ENCODE assay signal across 18 cellular contexts in the genomic region with DNA sequence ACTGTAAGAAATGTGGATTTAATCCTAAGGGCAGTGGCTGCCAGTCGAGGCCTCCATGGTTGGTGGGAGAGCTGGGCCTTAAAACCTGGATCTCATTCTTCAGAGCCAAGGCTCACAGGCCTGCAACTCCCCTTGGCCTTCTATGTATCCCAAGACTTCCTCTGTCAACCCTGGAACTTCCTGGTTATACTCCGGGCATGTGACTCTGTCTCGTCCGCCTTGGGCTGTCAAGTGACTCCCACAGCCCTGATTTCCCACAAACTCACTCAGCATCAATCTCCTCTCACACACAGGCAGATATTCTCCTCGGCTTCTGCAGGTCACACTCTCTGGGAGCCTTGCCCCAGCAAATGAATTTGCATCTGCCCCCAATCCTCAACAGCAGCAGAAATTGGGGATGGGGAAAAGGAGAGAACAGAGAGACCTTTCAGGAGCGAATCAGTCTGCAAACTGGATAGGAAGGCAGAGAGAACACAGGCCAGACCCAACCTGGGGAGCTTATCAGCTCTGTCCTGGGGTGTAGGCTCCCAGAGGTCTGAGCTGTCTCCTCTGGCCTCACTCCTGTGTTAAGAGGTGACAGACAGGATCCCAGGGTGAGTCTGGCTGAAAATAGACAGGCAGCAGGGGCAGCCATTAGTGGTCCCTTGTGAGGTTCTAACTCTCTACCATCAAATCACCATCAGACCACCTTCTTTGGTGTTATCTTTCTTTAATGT. TPM values are rescaled to one million over a fixed set of nuclear protein-coding genes. Genes with fewer than 3 reads are reported as not detected.
A peak's percentile ranks its signal among the peaks of the same experiment; 100 is the strongest.
DNase-seq lines count a peak whose midpoint lies in the region; ATAC-seq and TF ChIP-seq lines count a peak whose summit lies in the region.
"Had no signal": no experiment of that assay in that cellular context is flagged by ENCODE, and none has a peak within 500 bp of the region (broad histone marks: within the 10 kb centered on the region; RNA-seq: fewer than 3 reads in every experiment).

No MANE protein-coding gene starts in this region.

- H3K9me3 ChIP-seq in cardiac muscle cell (ENCODE audit: low read depth) = no peaks in the 10 kb centered on the region
- no peaks in the 10 kb centered on the region for H3K9me3 ChIP-seq in endodermal cell (ENCODE audit: control insufficient read depth, low read length)
- no peaks in the 10 kb centered on the region for H3K9me3 ChIP-seq in upper lobe of right lung
- H3K9me3 ChIP-seq: HAP-1 had no signal

- H3K4me3 Mint-ChIP-seq in endodermal cell = no peak overlapping the region
- H3K4me3 Mint-ChIP-seq: CD4-positive, alpha-beta T cell; T-helper 2 cell treated with Interferon-gamma antibody and Interleukin-4, amounts not matched to agents 5 μg/mL and 100 μg/mL, for 36 hours had no signal

- peaks cover 13% of the 10 kb centered on the region for H3K4me1 ChIP-seq in cardiac muscle cell (ENCODE audit: low read depth)
- H3K4me1 ChIP-seq in endodermal cell (ENCODE audit: control insufficient read depth, insufficient read depth, low read length) = peaks cover 10% of the 10 kb centered on the region
- H3K4me1 ChIP-seq in mesendoderm (ENCODE audit: control insufficient read depth, low read depth, low read length) = peaks cover 14% of the 10 kb centered on the region
- peaks cover 12% of the 10 kb centered on the region for H3K4me1 ChIP-seq in upper lobe of right lung
- H3K4me1 ChIP-seq: HAP-1 had no signal

- no peaks in the 10 kb centered on the region for H3K9me3 Mint-ChIP-seq in endodermal cell
- H3K9me3 Mint-ChIP-seq: CD4-positive, alpha-beta T cell had no signal

- H3K9ac ChIP-seq in endodermal cell (ENCODE audit: extremely low read depth, low read length, poor library complexity, severe bottlenecking) (no peak overlapping the region), mesendoderm (ENCODE audit: low read length) (peak overlapping the region; percentile 38)

- WGBS in endodermal cell (ENCODE audit: insufficient coverage in 1 of 2, insufficient read length in 1 of 2), 2 experiments = 76% methylated on average over 5 to 6 of the region's 6 CpGs
- WGBS in mesendoderm (ENCODE audit: extremely low coverage, insufficient coverage, low lambda C conversion rate) = no CpG with 5 or more reads among the region's 6 CpGs

- H2BK5ac ChIP-seq in mesendoderm (ENCODE audit: low read length) = peak overlapping the region; percentile 30

- H2BK15ac ChIP-seq in mesendoderm (replicated peaks; ENCODE audit: low read depth) = no peak overlapping the region

- DNase-seq in cardiac muscle cell (ENCODE audit: low read depth in 1 of 2, low spot score in 1 of 2) (peak in 1 of 2 donors; percentile 39), cardiac septum (ENCODE audit: low spot score) (no peak), endodermal cell (peak; percentile 75), mesendoderm (peak; percentile 94), upper lobe of right lung (no peak), DMS 273 treated with DMSO at 0.1 percent for 48 hours (lab: John Stamatoyannopoulos, UW) (no peak), DMS153 treated with DMSO at 0.1 percent for 48 hours (lab: John Stamatoyannopoulos, UW; ENCODE audit: unreplicated experiment) (no peak)
- DNase-seq: activated CD4-positive, alpha-beta T cell treated with anti-CD3 and anti-CD28 coated beads for 48 hours; activated gamma-delta T cell treated with Interleukin-2 at 50 U/mL for 16 hours; CD4-positive, alpha-beta T cell; cerebellar nuclear complex; NCI-H446; SIG-M5; stimulated activated CD4-positive, alpha-beta T cell treated with anti-CD3 and anti-CD28 coated beads, Interleukin-12 subunit alpha, Interleukin-12 subunit beta, amount 100 ng/mL, for 4 hours had no signal

- no peak overlapping the region for H4K8ac ChIP-seq in mesendoderm (ENCODE audit: low read depth, low read length)

- H2AK5ac ChIP-seq in mesendoderm (ENCODE audit: low read length) = no peak overlapping the region

- H3K4me3 ChIP-seq in cardiac muscle cell (no peak overlapping the region), endodermal cell (ENCODE audit: low read length) (no peak overlapping the region), mesendoderm (ENCODE audit: low read length) (no peak overlapping the region), upper lobe of right lung (no peak overlapping the region)
- H3K4me3 ChIP-seq: HAP-1 had no signal

- H3K56ac ChIP-seq in mesendoderm (ENCODE audit: low read length) = peak overlapping the region; percentile 76

- no peaks in the 10 kb centered on the region for H3K79me1 ChIP-seq in mesendoderm (ENCODE audit: low read length)

- H3K18ac ChIP-seq in mesendoderm (ENCODE audit: low read length) = peak overlapping the region; percentile 64

- no peak overlapping the region for H3K23ac ChIP-seq in mesendoderm (ENCODE audit: low read length)

- no peak overlapping the region for H4K5ac ChIP-seq in mesendoderm (ENCODE audit: low read length)

- TF ChIP-seq CTCF in cardiac muscle cell (IDR thresholded peaks at IDR 0.05; ENCODE audit: low read depth, low read length) (no peak), endodermal cell (conservative IDR thresholded peaks at IDR 0.05) (no peak), upper lobe of right lung (IDR thresholded peaks at IDR 0.05) (no peak)

- H3K36me3 Mint-ChIP-seq in endodermal cell (ENCODE audit: low read depth) = no peaks in the 10 kb centered on the region

- H2BK120ac ChIP-seq in mesendoderm (ENCODE audit: low read depth, low read length) = peak overlapping the region; percentile 5

- H3K27ac ChIP-seq in cardiac muscle cell (peak overlapping the region; percentile 53), endodermal cell (ENCODE audit: low read depth, low read length) (no peak overlapping the region), mesendoderm (ENCODE audit: low read depth, low read length) (peak overlapping the region; percentile 90), upper lobe of right lung (peak overlapping the region; percentile 58)

- H3K79me2 ChIP-seq in mesendoderm (ENCODE audit: control insufficient read depth, insufficient read depth, low read length) = no peaks in the 10 kb centered on the region

- ATAC-seq in upper lobe of right lung (peak; percentile 87), HG03025 (IDR thresholded peaks at IDR 0.05; ENCODE audit: low FRiP score, unreplicated experiment) (no peak)

- peaks cover 12% of the 10 kb centered on the region for H3K27me3 ChIP-seq in cardiac muscle cell
- no peaks in the 10 kb centered on the region for H3K27me3 ChIP-seq in endodermal cell (ENCODE audit: control insufficient read depth, insufficient read depth, low read length, poor library complexity, severe bottlenecking)
- no peaks in the 10 kb centered on the region for H3K27me3 ChIP-seq in mesendoderm (ENCODE audit: insufficient read depth, low read length, poor library complexity)
- H3K27me3 ChIP-seq in upper lobe of right lung = peaks cover 7% of the 10 kb centered on the region

- H3K36me3 ChIP-seq in cardiac muscle cell (no peaks in the 10 kb centered on the region), endodermal cell (ENCODE audit: control insufficient read depth, insufficient read depth, low read length) (no peaks in the 10 kb centered on the region), mesendoderm (ENCODE audit: control insufficient read depth, insufficient read depth, low read length) (no peaks in the 10 kb centered on the region), upper lobe of right lung (no peaks in the 10 kb centered on the region)
- H3K36me3 ChIP-seq: HAP-1 had no signal

- no peak overlapping the region for H3K4me2 ChIP-seq in mesendoderm (ENCODE audit: low read length)

- H3K27me3 Mint-ChIP-seq in endodermal cell (ENCODE audit: insufficient read depth) = no peaks in the 10 kb centered on the region
- H3K27me3 Mint-ChIP-seq: CD4-positive, alpha-beta T cell had no signal

- H3K4ac ChIP-seq in mesendoderm (ENCODE audit: low read depth, low read length) = peak overlapping the region; percentile 86

- intact Hi-C loops in cardiac septum (cut with DNase I) = no loop called here
- intact Hi-C loops in upper lobe of right lung (cut with DNase I) = no loop called here

- peaks cover 40% of the 10 kb centered on the region for H3K4me1 Mint-ChIP-seq in endodermal cell

- peak overlapping the region; percentile 73 for H3K27ac Mint-ChIP-seq in endodermal cell
- H3K27ac Mint-ChIP-seq: CD4-positive, alpha-beta T cell; progenitor cell of endocrine pancreas; T-helper 2 cell treated with Interferon-gamma antibody and Interleukin-4, amounts not matched to agents 5 μg/mL and 100 μg/mL, for 36 hours had no signal

RNA-seq across cellular contexts. Expression of gene PREX1, which starts 30.4 kb away (rescaled TPM):
- 12.5 and 15.3 TPM in 2 replicates for total RNA-seq in cardiac muscle cell
- 4.5 and 7.4 TPM in 2 replicates for polyA plus RNA-seq in cardiac muscle cell
- total RNA-seq in cardiac septum = 13.9 TPM
- total RNA-seq in endodermal cell = 10 to 100 TPM; 65.3 to 70.5 TPM
- 74.2 TPM for polyA plus RNA-seq in endodermal cell (2013, experiment 1 of 2)
- polyA plus RNA-seq in endodermal cell (2013, experiment 2 of 2) = 71.0 TPM
- polyA plus RNA-seq in mesendoderm (2013, experiment 1 of 2) = 20.7 TPM
- 19.7 TPM for polyA plus RNA-seq in mesendoderm (2013, experiment 2 of 2)
- total RNA-seq in upper lobe of right lung = 66.0 TPM

Comparison
In these comparisons a context has a peak if more than half of its experiments do, and no peak if none do; other contexts are left out.
1. DNase-seq: peak in endodermal cell (single experiment) and mesendoderm (single experiment); none in cardiac septum (single experiment), upper lobe of right lung (single experiment), DMS 273 treated with DMSO at 0.1 percent for 48 hours (single experiment) and DMS153 treated with DMSO at 0.1 percent for 48 hours (single experiment).